11 cellular contexts compared by ENCODE assay signal in genomic region chr7:112986256-112987031, GRCh38.
DNase-seq lines count a peak whose midpoint lies in the region; ATAC-seq, FAIRE-seq and TF ChIP-seq lines count a peak whose summit lies in the region.
"Had no signal": no experiment of that assay in that cellular context is flagged by ENCODE, and none has a peak within 500 bp of the region (broad histone marks: within the 10 kb centered on the region; RNA-seq: fewer than 3 reads in every experiment).

No MANE protein-coding gene starts in this region.

- H3K9me2 ChIP-seq in GM23248 (ENCODE audit: insufficient read depth): no peaks in the 10 kb centered on the region

- 3 to 10% methylated on average over 3 of the region's 3 CpGs for WGBS in GM23248 (ENCODE audit: low coverage in 1 of 2, low lambda C conversion rate in 2 of 2, missing lambda C conversion rate in 2 of 2), 2 experiments
- 39 to 40% methylated on average over 3 of the region's 3 CpGs for WGBS in gastroesophageal sphincter (ENCODE audit: low coverage in 1 of 2), 2 donors

- peak overlapping the region; percentile 95 for H3K27ac ChIP-seq in GM23248
- no peak overlapping the region for H3K27ac ChIP-seq in gastroesophageal sphincter
- H3K27ac ChIP-seq: RWPE1 had no signal

- in situ Hi-C loops in GM23248 (cut with MboI): no loop called here

- no peak for ATAC-seq in gastroesophageal sphincter
- ATAC-seq: HepG2 had no signal

- peak; percentile 81 for DNase-seq in GM23248
- peak; percentile 77 for DNase-seq in RPMI7951 (ENCODE audit: low read depth)
- DNase-seq in fibroblast of the aortic adventitia (ENCODE audit: low read depth): peak; percentile 71
- DNase-seq in RCC 7860 (ENCODE audit: low spot score): no peak
- DNase-seq in SKM-1 (lab: John Stamatoyannopoulos, UW; ENCODE audit: unreplicated experiment): no peak
- DNase-seq: central memory CD4-positive, alpha-beta T cell; DMS79 treated with DMSO at 0.1 percent for 48 hours had no signal

- H3F3A ChIP-seq in GM23248 (ENCODE audit: insufficient read depth): peaks cover 43% of the 10 kb centered on the region

- H3K36me3 ChIP-seq in GM23248 (ENCODE audit: low read depth): no peaks in the 10 kb centered on the region
- no peaks in the 10 kb centered on the region for H3K36me3 ChIP-seq in skeletal muscle satellite cell (ENCODE audit: insufficient read depth, low read length)
- no peaks in the 10 kb centered on the region for H3K36me3 ChIP-seq in gastroesophageal sphincter

- H4K20me1 ChIP-seq in GM23248 (ENCODE audit: insufficient read depth): no peaks in the 10 kb centered on the region

- TF ChIP-seq POLR2A in gastroesophageal sphincter (IDR thresholded peaks at IDR 0.05): no peak

- peak overlapping the region; percentile 64 for H2AFZ ChIP-seq in GM23248

- H3K4me2 ChIP-seq in GM23248 (ENCODE audit: unreplicated experiment) (peak overlapping the region; percentile 84), skeletal muscle satellite cell (ENCODE audit: low read length) (peak overlapping the region; percentile 60)

- H3K4me1 ChIP-seq in GM23248 (ENCODE audit: insufficient read depth) (peaks cover 75% of the 10 kb centered on the region), skeletal muscle satellite cell (ENCODE audit: control insufficient read depth, insufficient read depth, low read length) (peaks cover 73% of the 10 kb centered on the region), gastroesophageal sphincter (no peaks in the 10 kb centered on the region)

- no peaks in the 10 kb centered on the region for H3K27me3 ChIP-seq in GM23248 (replicated peaks; ENCODE audit: insufficient read depth)
- H3K27me3 ChIP-seq in skeletal muscle satellite cell (ENCODE audit: control insufficient read depth, insufficient read depth, low read length): no peaks in the 10 kb centered on the region
- H3K27me3 ChIP-seq in gastroesophageal sphincter: no peaks in the 10 kb centered on the region

- H3K9me3 ChIP-seq in GM23248 (ENCODE audit: low read depth) (no peaks in the 10 kb centered on the region), skeletal muscle satellite cell (replicated peaks; ENCODE audit: low read length) (no peaks in the 10 kb centered on the region), gastroesophageal sphincter (no peaks in the 10 kb centered on the region)

- no peak for TF ChIP-seq EP300 in gastroesophageal sphincter (IDR thresholded peaks at IDR 0.05)

- TF ChIP-seq CTCF in fibroblast of the aortic adventitia (IDR thresholded peaks at IDR 0.05; ENCODE audit: insufficient read depth, low read length): no peak
- no peak for TF ChIP-seq CTCF in gastroesophageal sphincter (IDR thresholded peaks at IDR 0.05)

- FAIRE-seq in RCC 7860 (lab: Jason Lieb, UNC): no peak
- FAIRE-seq: HepG2 had no signal

- peaks cover 5% of the 10 kb centered on the region for H3K79me2 ChIP-seq in GM23248 (ENCODE audit: insufficient read depth)

- H3K4me3 ChIP-seq in GM23248: peak overlapping the region; percentile 64
- no peak overlapping the region for H3K4me3 ChIP-seq in fibroblast of the aortic adventitia (ENCODE audit: low read depth, low read length)
- H3K4me3 ChIP-seq in skeletal muscle satellite cell (ENCODE audit: low read length): peak overlapping the region; percentile 11
- no peak overlapping the region for H3K4me3 ChIP-seq in gastroesophageal sphincter

- peak overlapping the region; percentile 70 for H3K9ac ChIP-seq in GM23248
- H3K9ac ChIP-seq in skeletal muscle satellite cell (ENCODE audit: low read depth, low read length): peak overlapping the region; percentile 69

Comparison
In these comparisons a context has a peak if more than half of its experiments do, and no peak if none do; other contexts are left out.
1. DNase-seq: peak in GM23248 (single experiment), RPMI7951 (single experiment) and fibroblast of the aortic adventitia (single experiment); none in RCC 7860 (single experiment) and SKM-1 (single experiment).
2. H3K4me3 ChIP-seq: peak in GM23248 (single experiment) and skeletal muscle satellite cell (single experiment); none in fibroblast of the aortic adventitia (single experiment) and gastroesophageal sphincter (0 of 2).